10 cellular contexts compared by ENCODE assay signal in genomic region chr5:52840286-52841050, GRCh38. TPM values are rescaled to one million over a fixed set of nuclear protein-coding genes. Genes with fewer than 3 reads are reported as not detected.
DNase-seq lines count a peak whose midpoint lies in the region; ATAC-seq and TF ChIP-seq lines count a peak whose summit lies in the region.
"Had no signal": no experiment of that assay in that cellular context is flagged by ENCODE, and none has a peak within 500 bp of the region (broad histone marks: within the 10 kb centered on the region; RNA-seq: fewer than 3 reads in every experiment).

No MANE protein-coding gene starts in this region.

- POLR2A ChIA-PET in HEK293T (lab: Yijun Ruan, JAX): interaction anchor here (1.5 kb wide), 2 partner anchors 12 to 41 kb away, joined by 3 to 7 read pairs; no protein-coding TSS in a partner anchor

- TF ChIP-seq CTCF in ascending aorta (IDR thresholded peaks at IDR 0.05) (no peak), hepatocyte (IDR thresholded peaks at IDR 0.05; ENCODE audit: poor library complexity) (no peak)

- H4K20me1 ChIP-seq in hepatocyte (ENCODE audit: insufficient read depth, poor library complexity, severe bottlenecking): no peaks in the 10 kb centered on the region

- H3K4me1 ChIP-seq in ascending aorta: peaks cover 0 to 32% of the 10 kb centered on the region in 2 donors
- no peaks in the 10 kb centered on the region for H3K4me1 ChIP-seq in hepatocyte (ENCODE audit: insufficient read depth)
- peaks cover 53% of the 10 kb centered on the region for H3K4me1 ChIP-seq in skeletal muscle satellite cell (ENCODE audit: control insufficient read depth, insufficient read depth, low read length)

- H3K79me2 ChIP-seq in hepatocyte: peaks cover 5% of the 10 kb centered on the region

- peak overlapping the region; percentile 29 for H3K4me2 ChIP-seq in hepatocyte
- H3K4me2 ChIP-seq in skeletal muscle satellite cell (ENCODE audit: low read length): peak overlapping the region; percentile 71

- intact Hi-C loops in ascending aorta (cut with DNase I): no loop called here
- intact Hi-C loops in sciatic nerve (cut with DNase I): no loop called here

- H3K9me3 ChIP-seq in ascending aorta: no peaks in the 10 kb centered on the region
- H3K9me3 ChIP-seq in hepatocyte (ENCODE audit: low read depth): no peaks in the 10 kb centered on the region
- H3K9me3 ChIP-seq in skeletal muscle satellite cell (replicated peaks; ENCODE audit: low read length): no peaks in the 10 kb centered on the region

- H3K36me3 ChIP-seq in ascending aorta (no peaks in the 10 kb centered on the region), hepatocyte (replicated peaks; ENCODE audit: insufficient read depth, low read depth) (no peaks in the 10 kb centered on the region), skeletal muscle satellite cell (ENCODE audit: insufficient read depth, low read length) (no peaks in the 10 kb centered on the region)

- H2AFZ ChIP-seq in hepatocyte: no peak overlapping the region

- H3K27ac ChIP-seq in ascending aorta: peak overlapping the region; percentile 80 to 83
- peak overlapping the region; percentile 40 for H3K27ac ChIP-seq in hepatocyte

- H3K27me3 ChIP-seq in ascending aorta: no peaks in the 10 kb centered on the region
- H3K27me3 ChIP-seq in hepatocyte: no peaks in the 10 kb centered on the region
- H3K27me3 ChIP-seq in skeletal muscle satellite cell (ENCODE audit: control insufficient read depth, insufficient read depth, low read length): no peaks in the 10 kb centered on the region

- no peaks in the 10 kb centered on the region for H3K9me2 ChIP-seq in hepatocyte (replicated peaks; ENCODE audit: insufficient read depth)

- CTCF ChIA-PET in HEK293T (lab: Yijun Ruan, JAX): interaction anchor here (0.7 to 1.5 kb wide), 3 partner anchors 13 to 274 kb away, joined by 3 read pairs; no protein-coding TSS in a partner anchor

- no peak for ATAC-seq in sciatic nerve
- ATAC-seq in HG02642 (IDR thresholded peaks at IDR 0.05; ENCODE audit: poor library complexity, unreplicated experiment): no peak
- ATAC-seq: K562, Panc1 had no signal

- peak; percentile 49 for DNase-seq in HEK293T (ENCODE audit: extremely low spot score)
- DNase-seq in ascending aorta (ENCODE audit: low spot score in 2 of 2): peak in 1 of 2 donors; percentile 67
- DNase-seq in hepatocyte (ENCODE audit: low spot score): no peak
- no peak for DNase-seq in RPMI8226
- DNase-seq in T1000 (lab: John Stamatoyannopoulos, UW): no peak
- DNase-seq in sciatic nerve (ENCODE audit: low spot score): no peak

- peak overlapping the region; percentile 27 for H3K9ac ChIP-seq in skeletal muscle satellite cell (ENCODE audit: low read depth, low read length)

- H3K4me3 ChIP-seq in ascending aorta (peak overlapping the region; percentile 22 to 24), hepatocyte (no peak overlapping the region), skeletal muscle satellite cell (ENCODE audit: low read length) (peak overlapping the region; percentile 30)
- H3K4me3 ChIP-seq: K562 had no signal

- 64% methylated on average over 8 of the region's 8 CpGs for WGBS in hepatocyte (ENCODE audit: low lambda C conversion rate, missing lambda C conversion rate)

TF ChIP-seq in HEK293T, 16 proteins besides CTCF, POLR2A, EP300 and RAD21:
- peak; percentile 22; the same call in 1 of the 2 replicates for TF ChIP-seq PKNOX1 (IDR thresholded peaks at IDR 0.05)
- TF ChIP-seq ELF4 (IDR thresholded peaks at IDR 0.05): no peak

RNA-seq across cellular contexts. Expression of gene ITGA1, which starts 52.8 kb away (rescaled TPM):
- 42.7 TPM for total RNA-seq in ascending aorta
- 40.3 and 46.9 TPM in 2 replicates for total RNA-seq in hepatocyte
- 13.4 and 15.0 TPM in 2 replicates for polyA plus RNA-seq in hepatocyte
- total RNA-seq in skeletal muscle satellite cell (2012; rRNA removed): 3.1 and 5.3 TPM in 2 replicates
- 104 TPM for total RNA-seq in sciatic nerve
- polyA plus RNA-seq: K562 had no signal

RNA-seq across cellular contexts. Expression of gene PELO, which starts 52.8 kb away (rescaled TPM):
- total RNA-seq in ascending aorta (39.1 TPM), hepatocyte (21.9 and 24.3 TPM in 2 replicates), sciatic nerve (48.9 TPM)
- 27.0 and 28.2 TPM in 2 replicates for polyA plus RNA-seq in hepatocyte
- 19.8 and 23.6 TPM in 2 replicates for total RNA-seq in skeletal muscle satellite cell (2012; rRNA removed)
